8 cellular contexts compared by ENCODE assay signal in the genomic region with DNA sequence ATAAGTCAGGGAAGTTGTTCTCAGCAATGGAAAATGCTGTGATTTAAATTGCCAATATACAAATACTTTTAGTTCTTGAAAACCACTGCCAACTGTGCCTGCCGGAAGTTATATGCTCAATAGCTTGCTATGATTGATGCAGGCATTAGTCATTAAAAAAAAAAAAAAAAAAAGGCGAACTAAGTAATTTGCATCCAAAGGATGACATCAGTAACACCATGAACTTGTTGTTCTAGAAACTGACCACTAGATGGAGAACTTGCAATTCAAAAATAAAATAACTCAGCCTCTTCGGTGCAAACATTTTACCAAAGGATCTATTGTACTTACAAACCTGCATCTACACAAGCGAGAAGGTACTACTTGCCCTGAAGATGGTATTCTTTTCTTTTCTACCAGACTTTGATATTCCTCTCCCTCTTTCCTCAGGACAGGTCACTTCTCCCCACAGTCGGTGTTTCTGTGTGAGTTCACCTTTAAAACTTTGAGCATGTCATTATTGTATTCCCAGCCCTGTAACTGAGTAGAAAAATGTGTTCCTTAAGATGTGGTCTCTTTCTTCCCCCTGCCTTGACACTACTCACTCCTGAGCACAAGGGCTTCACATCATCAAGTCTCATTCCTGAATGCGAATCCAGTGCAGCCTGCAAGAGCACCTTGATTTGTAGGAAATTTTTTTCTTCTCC.
DNase-seq lines count a peak whose midpoint lies in the region; ATAC-seq and TF ChIP-seq lines count a peak whose summit lies in the region.

No MANE protein-coding gene starts in this region.

- H3K4me3 ChIP-seq in body of pancreas: no peak overlapping the region

- H3K4me1 ChIP-seq in body of pancreas: no peaks in the 10 kb centered on the region

- no peaks in the 10 kb centered on the region for H3K9me3 ChIP-seq in body of pancreas

- no peaks in the 10 kb centered on the region for H3K9me3 Mint-ChIP-seq in stimulated activated naive CD8-positive, alpha-beta T cell treated with anti-CD3 and anti-CD28 coated beads, Interleukin-15, amount 100 ng/mL, for 72 hours

- no peaks in the 10 kb centered on the region for H3K4me1 Mint-ChIP-seq in stimulated activated naive CD8-positive, alpha-beta T cell treated with anti-CD3 and anti-CD28 coated beads, Interleukin-15, amount 100 ng/mL, for 72 hours

- H3K4me3 Mint-ChIP-seq in stimulated activated naive CD8-positive, alpha-beta T cell treated with anti-CD3 and anti-CD28 coated beads, Interleukin-15, amount 100 ng/mL, for 72 hours: no peak overlapping the region

- peak; percentile 78 for ATAC-seq in GM21367 (IDR thresholded peaks at IDR 0.05; ENCODE audit: unreplicated experiment)
- peak; percentile 73 for ATAC-seq in HG03565 (IDR thresholded peaks at IDR 0.05; ENCODE audit: unreplicated experiment)
- peak; percentile 82 for ATAC-seq in body of pancreas
- peak; percentile 74 for ATAC-seq in stimulated activated naive CD8-positive, alpha-beta T cell treated with anti-CD3 and anti-CD28 coated beads, Interleukin-15, amount 100 ng/mL, for 72 hours

- DNase-seq in ELR (ENCODE audit: low read depth) (peak; percentile 92), NCI-H748 (lab: John Stamatoyannopoulos, UW; ENCODE audit: unreplicated experiment) (peak; percentile 35), body of pancreas (peak in 3 of 4 donors; percentile 24 to 37 (median 25)), iris pigment epithelial cell (ENCODE audit: low read depth) (peak; percentile 59), GOT3 (lab: John Stamatoyannopoulos, UW) (no peak)
- DNase-seq in stimulated activated naive CD8-positive, alpha-beta T cell treated with anti-CD3 and anti-CD28 coated beads, Interleukin-15, amount 100 ng/mL, for 72 hours: no peak

- 14 to 17% methylated on average over 6 of the region's 6 CpGs for WGBS in body of pancreas, 2 donors

- peak; percentile 36 to 77 (median 71) for TF ChIP-seq CTCF in body of pancreas (IDR thresholded peaks at IDR 0.05)

- TF ChIP-seq POLR2A in body of pancreas (IDR thresholded peaks at IDR 0.05): no peak

- H3K36me3 ChIP-seq in body of pancreas (replicated peaks in 1 of 2; ENCODE audit: insufficient read depth in 1 of 2, low read depth in 2 of 2): no peaks in the 10 kb centered on the region

- H3K27me3 Mint-ChIP-seq in stimulated activated naive CD8-positive, alpha-beta T cell treated with anti-CD3 and anti-CD28 coated beads, Interleukin-15, amount 100 ng/mL, for 72 hours: no peaks in the 10 kb centered on the region

- no peaks in the 10 kb centered on the region for H3K27me3 ChIP-seq in body of pancreas

- no peak overlapping the region for H3K27ac ChIP-seq in body of pancreas

- intact Hi-C loops in body of pancreas (cut with DNase I): loop anchor here (10.0 kb wide), 1 partner anchor 817 kb away; no protein-coding TSS in a partner anchor

- H3K27ac Mint-ChIP-seq in stimulated activated naive CD8-positive, alpha-beta T cell treated with anti-CD3 and anti-CD28 coated beads, Interleukin-15, amount 100 ng/mL, for 72 hours: no peak overlapping the region

Comparison
In these comparisons a context has a peak if more than half of its experiments do, and no peak if none do; other contexts are left out.
1. DNase-seq: peak in ELR (single experiment), NCI-H748 (single experiment), body of pancreas (3 of 4) and iris pigment epithelial cell (single experiment); none in stimulated activated naive CD8-positive, alpha-beta T cell treated with anti-CD3 and anti-CD28 coated beads, Interleukin-15, amount 100 ng/mL, for 72 hours (0 of 2) and GOT3 (single experiment).
2. Peak in every context shown above with its lines, with median percentiles within 50 percentile points of each other: ATAC-seq.